ENCODE assay signal across 14 cellular contexts in the genomic region with DNA sequence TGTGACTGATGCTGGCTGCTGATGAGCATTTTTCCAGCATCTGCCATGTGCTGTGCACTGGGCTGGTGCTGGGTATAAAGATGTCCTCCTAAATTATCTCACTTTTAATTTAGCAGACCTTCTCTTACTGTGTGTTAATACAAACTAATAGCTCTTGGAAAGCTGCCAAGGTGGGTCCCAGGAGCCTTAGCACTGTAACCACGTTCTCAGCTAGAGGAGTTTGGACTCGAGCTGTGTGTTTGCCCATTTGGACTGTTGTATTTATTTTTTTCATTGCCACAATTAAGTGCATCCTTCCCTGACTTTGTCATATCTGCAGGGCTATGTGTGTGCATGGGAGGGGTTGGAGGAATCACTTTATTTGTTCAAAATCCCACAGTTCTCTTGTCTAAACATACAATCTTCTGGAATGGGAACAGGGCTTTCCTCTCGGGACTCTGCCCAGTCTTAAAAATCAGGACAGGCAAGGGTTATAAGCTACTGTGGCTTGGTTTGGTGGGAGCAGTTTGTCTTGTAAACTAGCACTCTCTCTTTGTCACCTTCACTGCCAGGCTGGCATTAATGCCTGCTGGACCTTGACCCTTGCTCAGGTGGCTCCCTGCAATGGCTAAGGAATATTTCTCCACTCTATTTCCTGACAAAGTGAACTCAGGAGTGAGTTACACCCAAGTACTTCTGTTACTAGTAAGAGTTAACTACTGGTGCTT.
DNase-seq lines count a peak whose midpoint lies in the region; ATAC-seq, FAIRE-seq and TF ChIP-seq lines count a peak whose summit lies in the region.
"Had no signal": no experiment of that assay in that cellular context is flagged by ENCODE, and none has a peak within 500 bp of the region (broad histone marks: within the 10 kb centered on the region; RNA-seq: fewer than 3 reads in every experiment).

No MANE protein-coding gene starts in this region.

- H3K4me3 ChIP-seq in H1 (ENCODE audit: extremely low read depth in 1 of 4, insufficient read depth in 2 of 4, low read depth in 3 of 4, low read length in 4 of 4): no peak overlapping the region
- H3K4me3 ChIP-seq in neuronal stem cell (ENCODE audit: low read length in 2 of 2): no peak overlapping the region
- H3K4me3 ChIP-seq: coronary artery had no signal

- H3K9me3 Mint-ChIP-seq in activated naive CD4-positive, alpha-beta T cell treated with anti-CD3 and anti-CD28 coated beads, Interleukin-2, amount 50 U/mL, for 24 hours: no peaks in the 10 kb centered on the region
- H3K9me3 Mint-ChIP-seq in activated naive CD4-positive, alpha-beta T cell treated with anti-CD3 and anti-CD28 coated beads for 36 hours: no peaks in the 10 kb centered on the region
- H3K9me3 Mint-ChIP-seq: stimulated activated naive B cell treated with anti-CD40 and anti-IgM and Interleukin-4, amounts not matched to agents 10 μg/mL and 1 μg/mL and 100 μg/mL, for 72 hours had no signal

- no peak overlapping the region for H2BK20ac ChIP-seq in H1 (ENCODE audit: low read length)

- H3K27ac ChIP-seq in H1 (ENCODE audit: low read depth, low read length) (no peak overlapping the region), neuronal stem cell (replicated peaks; ENCODE audit: low read length) (no peak overlapping the region)
- H3K27ac ChIP-seq: coronary artery, WERI-Rb-1 had no signal

- H3K4ac ChIP-seq in H1 (replicated peaks; ENCODE audit: insufficient read length, low read depth, low read length) (no peak overlapping the region), neuronal stem cell (ENCODE audit: low read length) (no peak overlapping the region)

- H4K20me1 ChIP-seq in H1 (replicated peaks in 1 of 2; ENCODE audit: control insufficient read depth in 1 of 2, insufficient read depth in 2 of 2, low read length in 2 of 2): peaks cover 11 to 12% of the 10 kb centered on the region in 2 experiments

- no peak for TF ChIP-seq EP300 in H1 (IDR thresholded peaks at IDR 0.05; ENCODE audit: borderline replicate concordance in 1 of 2, low read depth in 2 of 2, low read length in 2 of 2)

- no peak for TF ChIP-seq RAD21 in H1 (IDR thresholded peaks at IDR 0.05 in 1 of 2, conservative IDR thresholded peaks at IDR 0.05 in 1 of 2; ENCODE audit: low read depth in 2 of 2, low read length in 2 of 2)

- POLR2A ChIA-PET in H1 (lab: Charles Lee; ENCODE audit: partially characterized antibody): no interaction called here

- H4K91ac ChIP-seq in H1 (replicated peaks; ENCODE audit: insufficient read length, low read length) (no peak overlapping the region), neuronal stem cell (ENCODE audit: low read depth, low read length, poor library complexity) (no peak overlapping the region)

- H2BK12ac ChIP-seq in H1 (ENCODE audit: low read depth, low read length) (no peak overlapping the region), neuronal stem cell (ENCODE audit: low read length) (no peak overlapping the region)

- peaks cover 12% of the 10 kb centered on the region; the same call in 1 of the 2 replicates for H3K23me2 ChIP-seq in H1 (ENCODE audit: low read depth, low read length)

- H3K27me3 Mint-ChIP-seq in activated naive CD4-positive, alpha-beta T cell treated with anti-CD3 and anti-CD28 coated beads, Interleukin-2, amount 50 U/mL, for 24 hours: no peaks in the 10 kb centered on the region
- H3K27me3 Mint-ChIP-seq in activated naive CD4-positive, alpha-beta T cell treated with anti-CD3 and anti-CD28 coated beads for 36 hours (ENCODE audit: low read depth): no peaks in the 10 kb centered on the region
- H3K27me3 Mint-ChIP-seq: stimulated activated naive B cell treated with anti-CD40 and anti-IgM and Interleukin-4, amounts not matched to agents 10 μg/mL and 1 μg/mL and 100 μg/mL, for 72 hours had no signal

- H3K9me3 ChIP-seq in H1 (ENCODE audit: insufficient read depth in 2 of 2, low read depth in 1 of 2, low read length in 1 of 2) (peaks cover 4% of the 10 kb centered on the region in 2 experiments; a peak in 2 of 4 replicates), neuronal stem cell (replicated peaks in 1 of 2; ENCODE audit: control insufficient read depth in 2 of 2, insufficient read depth in 1 of 2, low read depth in 1 of 2, low read length in 2 of 2) (peaks cover 2 to 6% of the 10 kb centered on the region in 2 donors)

- 85% methylated on average over 3 of the region's 3 CpGs; no CpG with 5 or more reads in 1 of the 2 experiments for WGBS in H1 (ENCODE audit: extremely low coverage in 1 of 2, insufficient coverage in 1 of 2, insufficient read length in 1 of 2, insufficient replicate concordance in 2 of 2, low coverage in 1 of 2, low lambda C conversion rate in 2 of 2, missing lambda C conversion rate in 1 of 2), 2 experiments
- no CpG with 5 or more reads among the region's 3 CpGs for WGBS in neuronal stem cell (ENCODE audit: extremely low coverage in 2 of 2, insufficient read length in 2 of 2, insufficient replicate concordance in 1 of 2), 2 donors

- H3K18ac ChIP-seq in H1 (ENCODE audit: extremely low read depth, low read length) (no peak overlapping the region), neuronal stem cell (ENCODE audit: low read length) (no peak overlapping the region)

- peaks cover 80% of the 10 kb centered on the region for H3K4me1 Mint-ChIP-seq in activated naive CD4-positive, alpha-beta T cell treated with anti-CD3 and anti-CD28 coated beads, Interleukin-2, amount 50 U/mL, for 24 hours
- H3K4me1 Mint-ChIP-seq in activated naive CD4-positive, alpha-beta T cell treated with anti-CD3 and anti-CD28 coated beads for 36 hours (ENCODE audit: low read depth): peaks cover 71% of the 10 kb centered on the region

- H3K27me3 ChIP-seq in H1 (replicated peaks in 1 of 4; ENCODE audit: control insufficient read depth in 3 of 4, extremely low read depth in 1 of 4, insufficient read depth in 3 of 4, low read length in 3 of 4): no peaks in the 10 kb centered on the region; a peak in 2 of 7 replicates
- H3K27me3 ChIP-seq in neuronal stem cell (ENCODE audit: control insufficient read depth in 3 of 3, insufficient read depth in 3 of 3, low read depth in 1 of 3, low read length in 3 of 3): no peaks in the 10 kb centered on the region

- intact Hi-C loops in activated naive CD4-positive, alpha-beta T cell treated with anti-CD3 and anti-CD28 coated beads for 36 hours (cut with micrococcal nuclease): loop anchor here (10.0 kb wide), 2 partner anchors 551 to 931 kb away; partner anchors contain the start of gene RAB3GAP1

- no peaks in the 10 kb centered on the region for H3K36me3 Mint-ChIP-seq in activated naive CD4-positive, alpha-beta T cell treated with anti-CD3 and anti-CD28 coated beads, Interleukin-2, amount 50 U/mL, for 24 hours
- H3K36me3 Mint-ChIP-seq in activated naive CD4-positive, alpha-beta T cell treated with anti-CD3 and anti-CD28 coated beads for 36 hours (ENCODE audit: low read depth): no peaks in the 10 kb centered on the region

- H3K14ac ChIP-seq in H1 (ENCODE audit: insufficient read length) (no peak overlapping the region), neuronal stem cell (ENCODE audit: low read length) (no peak overlapping the region)

- H4K5ac ChIP-seq in H1 (ENCODE audit: insufficient read length, low read depth, low read length): no peak overlapping the region

- no peak for TF ChIP-seq CTCF in H1 (IDR thresholded peaks at IDR 0.05; ENCODE audit: control extremely low read depth in 1 of 3, insufficient read depth in 1 of 3, low read depth in 1 of 3, low read length in 3 of 3)

- H2BK15ac ChIP-seq in H1 (ENCODE audit: low read length) (0 out of 2 replicates have a peak overlapping the region, but pooled peaks have one; percentile 50), neuronal stem cell (ENCODE audit: low read length) (no peak overlapping the region)

- H3K4me3 Mint-ChIP-seq in activated naive CD4-positive, alpha-beta T cell treated with anti-CD3 and anti-CD28 coated beads, Interleukin-2, amount 50 U/mL, for 24 hours: peak overlapping the region; percentile 4
- no peak overlapping the region for H3K4me3 Mint-ChIP-seq in activated naive CD4-positive, alpha-beta T cell treated with anti-CD3 and anti-CD28 coated beads for 36 hours

- no peak overlapping the region for H3K56ac ChIP-seq in H1 (replicated peaks; ENCODE audit: insufficient read length, low read depth, low read length)

- no peak overlapping the region for H2BK5ac ChIP-seq in H1 (ENCODE audit: low read depth, low read length)
- H2BK5ac ChIP-seq in neuronal stem cell (ENCODE audit: low read length): no peak overlapping the region

- H2BK120ac ChIP-seq in H1 (replicated peaks; ENCODE audit: low read depth, low read length) (no peak overlapping the region), neuronal stem cell (ENCODE audit: low read depth, low read length) (no peak overlapping the region)

- no peak overlapping the region for H2AK5ac ChIP-seq in H1 (ENCODE audit: low read depth, low read length)
- no peak overlapping the region for H2AK5ac ChIP-seq in neuronal stem cell (ENCODE audit: low read depth, low read length)

- CTCF ChIA-PET in activated naive CD4-positive, alpha-beta T cell treated with anti-CD3 and anti-CD28 coated beads for 36 hours (lab: Charles Lee): interaction anchor here (1.9 kb wide), 1 partner anchor 84 kb away, joined by 7 read pairs; no protein-coding TSS in a partner anchor
- CTCF ChIA-PET in H1 (lab: Charles Lee; ENCODE audit: partially characterized antibody): interaction anchor here (1.0 to 10.6 kb wide), 4 partner anchors 11 to 326 kb away, joined by 3 to 240 read pairs (median 4); no protein-coding TSS in a partner anchor

- DNase-seq in activated naive CD4-positive, alpha-beta T cell treated with anti-CD3 and anti-CD28 coated beads for 36 hours: no peak
- DNase-seq in NCI-H2171 (lab: John Stamatoyannopoulos, UW) (peak; percentile 73), H1 (ENCODE audit: low read depth in 1 of 2, low spot score in 2 of 2) (no peak), superior temporal gyrus (ENCODE audit: extremely low spot score) (peak; percentile 9), cerebellum (ENCODE audit: low spot score) (no peak), neuronal stem cell (ENCODE audit: low spot score) (no peak)
- DNase-seq: activated effector memory CD4-positive, alpha-beta T cell treated with Interleukin-2 at 50 U/mL for 16 hours; head of caudate nucleus; stimulated activated naive B cell treated with anti-CD40 and anti-IgM and Interleukin-4, amounts not matched to agents 10 μg/mL and 1 μg/mL and 100 μg/mL, for 72 hours; WERI-Rb-1 had no signal

- FAIRE-seq in H1 (lab: Jason Lieb, UNC): no peak
- FAIRE-seq: HTR-8/SVneo had no signal

- no peak for TF ChIP-seq POLR2A in H1 (IDR thresholded peaks at IDR 0.05; ENCODE audit: control extremely low read depth in 1 of 2, low read depth in 2 of 2, low read length in 2 of 2)

- H3K4me1 ChIP-seq in H1 (replicated peaks in 1 of 4; ENCODE audit: control insufficient read depth in 3 of 4, insufficient read depth in 4 of 4, low read length in 3 of 4) (peaks cover 9 to 25% (median 11%) of the 10 kb centered on the region in 4 experiments; a peak in 6 of 7 replicates), neuronal stem cell (ENCODE audit: control insufficient read depth in 2 of 2, insufficient read depth in 1 of 2, low read depth in 1 of 2, low read length in 2 of 2) (peaks cover 0 to 11% of the 10 kb centered on the region in 2 donors)

- peaks cover 9% of the 10 kb centered on the region; the same call in 1 of the 2 replicates for H3K79me1 ChIP-seq in H1 (ENCODE audit: low read depth, low read length)
- H3K79me1 ChIP-seq in neuronal stem cell (ENCODE audit: low read depth, low read length): peaks cover 10% of the 10 kb centered on the region

- H3K79me2 ChIP-seq in H1 (ENCODE audit: control insufficient read depth in 1 of 2, insufficient read depth in 2 of 2, low read length in 2 of 2): peaks cover 26 to 84% of the 10 kb centered on the region in 2 experiments

- H3K23ac ChIP-seq in H1 (ENCODE audit: insufficient read length): no peak overlapping the region
- no peak overlapping the region for H3K23ac ChIP-seq in neuronal stem cell (ENCODE audit: low read depth, low read length, poor library complexity)

- H3K9ac ChIP-seq in H1 (replicated peaks in 1 of 4; ENCODE audit: extremely low read depth in 1 of 4, low read depth in 3 of 4, low read length in 3 of 4) (no peak overlapping the region; a peak in 1 of 7 replicates), neuronal stem cell (ENCODE audit: low read depth, low read length, poor library complexity) (no peak overlapping the region)

- H3K27ac Mint-ChIP-seq in activated naive CD4-positive, alpha-beta T cell treated with anti-CD3 and anti-CD28 coated beads, Interleukin-2, amount 50 U/mL, for 24 hours: no peak overlapping the region
- H3K27ac Mint-ChIP-seq in activated naive CD4-positive, alpha-beta T cell treated with anti-CD3 and anti-CD28 coated beads for 36 hours: no peak overlapping the region

- H2AFZ ChIP-seq in H1 (ENCODE audit: low read length): no peak overlapping the region
- no peak overlapping the region for H2AFZ ChIP-seq in neuronal stem cell (ENCODE audit: low read length)

- H4K8ac ChIP-seq in H1 (ENCODE audit: extremely low read depth, insufficient read depth, low read length): no peak overlapping the region
- no peak overlapping the region for H4K8ac ChIP-seq in neuronal stem cell (ENCODE audit: low read depth, low read length)

- H3K36me3 ChIP-seq in H1 (ENCODE audit: control insufficient read depth in 2 of 4, insufficient read depth in 4 of 4, low read length in 3 of 4) (peaks cover 0 to 3% (median 0%) of the 10 kb centered on the region in 4 experiments; a peak in 2 of 8 replicates), neuronal stem cell (replicated peaks in 1 of 2; ENCODE audit: control insufficient read depth in 2 of 2, insufficient read depth in 2 of 2, low read length in 2 of 2) (peaks cover 2 to 5% of the 10 kb centered on the region in 2 donors)

- ATAC-seq in GM18511 (IDR thresholded peaks at IDR 0.05; ENCODE audit: unreplicated experiment): no peak
- ATAC-seq: stimulated activated naive B cell treated with anti-CD40 and anti-IgM and Interleukin-4, amounts not matched to agents 10 μg/mL and 1 μg/mL and 100 μg/mL, for 72 hours had no signal

- H3K4me2 ChIP-seq in H1 (ENCODE audit: insufficient read depth in 1 of 2, low read depth in 2 of 2, low read length in 2 of 2): no peak overlapping the region
- no peak overlapping the region for H3K4me2 ChIP-seq in neuronal stem cell (ENCODE audit: insufficient read depth, low read length, poor library complexity, severe bottlenecking)

Comparison
In these comparisons a context has a peak if more than half of its experiments do, and no peak if none do; other contexts are left out.
1. DNase-seq: peak in NCI-H2171 (single experiment) and superior temporal gyrus (single experiment); none in activated naive CD4-positive, alpha-beta T cell treated with anti-CD3 and anti-CD28 coated beads for 36 hours (single experiment), H1 (0 of 2), cerebellum (single experiment) and neuronal stem cell (single experiment).